Comparison of ENCODE assay signal across 8 cellular contexts in the genomic region with DNA sequence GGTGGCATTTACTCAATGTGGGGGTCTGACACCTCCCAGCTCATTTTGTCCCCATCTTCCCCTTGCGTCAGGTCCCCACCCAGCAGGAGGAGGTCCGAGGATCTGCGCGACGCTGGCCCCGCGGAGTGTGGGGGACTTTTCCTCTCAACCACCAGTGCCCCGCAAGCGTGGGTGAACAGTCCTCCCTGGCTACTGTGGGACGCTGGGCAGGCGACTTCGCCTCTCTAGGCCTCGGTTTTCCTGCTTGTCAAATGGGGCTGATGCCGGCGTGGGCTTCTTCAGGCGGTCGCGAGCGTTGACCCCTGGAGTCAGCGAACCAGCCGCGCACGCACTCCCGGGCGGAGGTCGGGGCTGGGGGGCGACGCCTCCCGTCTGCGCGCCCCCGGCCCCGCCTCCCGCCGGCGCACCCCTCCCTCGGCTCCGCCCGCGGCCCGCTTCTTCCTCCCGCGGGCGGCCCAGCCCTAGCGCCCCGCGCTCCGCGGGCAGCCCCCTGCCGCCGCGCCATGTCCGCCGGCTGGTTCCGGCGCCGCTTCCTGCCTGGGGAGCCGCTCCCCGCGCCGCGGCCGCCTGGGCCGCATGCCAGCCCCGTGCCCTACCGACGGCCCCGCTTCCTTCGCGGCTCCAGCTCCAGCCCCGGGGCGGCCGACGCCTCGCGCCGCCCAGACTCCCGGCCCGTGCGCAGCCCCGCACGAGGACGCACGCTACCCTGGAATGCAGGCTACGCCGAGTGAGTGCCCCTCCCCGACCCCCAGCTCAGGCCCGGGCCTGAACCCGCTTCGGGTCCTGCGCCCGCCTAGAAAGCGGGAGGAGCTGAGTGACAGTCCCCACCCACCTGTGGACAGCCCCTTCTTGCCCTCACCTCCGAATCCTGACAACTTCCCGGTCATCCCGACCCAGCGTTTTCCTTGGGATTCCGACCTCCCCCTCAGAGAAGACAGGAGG. TPM values are rescaled to one million over a fixed set of nuclear protein-coding genes. Genes with fewer than 3 reads are reported as not detected.
A peak's percentile ranks its signal among the peaks of the same experiment; 100 is the strongest.
DNase-seq lines count a peak whose midpoint lies in the region; ATAC-seq and TF ChIP-seq lines count a peak whose summit lies in the region.

A gene with protein sequence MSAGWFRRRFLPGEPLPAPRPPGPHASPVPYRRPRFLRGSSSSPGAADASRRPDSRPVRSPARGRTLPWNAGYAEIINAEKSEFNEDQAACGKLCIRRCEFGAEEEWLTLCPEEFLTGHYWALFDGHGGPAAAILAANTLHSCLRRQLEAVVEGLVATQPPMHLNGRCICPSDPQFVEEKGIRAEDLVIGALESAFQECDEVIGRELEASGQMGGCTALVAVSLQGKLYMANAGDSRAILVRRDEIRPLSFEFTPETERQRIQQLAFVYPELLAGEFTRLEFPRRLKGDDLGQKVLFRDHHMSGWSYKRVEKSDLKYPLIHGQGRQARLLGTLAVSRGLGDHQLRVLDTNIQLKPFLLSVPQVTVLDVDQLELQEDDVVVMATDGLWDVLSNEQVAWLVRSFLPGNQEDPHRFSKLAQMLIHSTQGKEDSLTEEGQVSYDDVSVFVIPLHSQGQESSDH (plus strand): TSS at position 438 of the 942 bp plus-strand sequence. CDS start 66 bp downstream, at position 504.

- CTCF ChIA-PET in activated CD4-positive, alpha-beta memory T cell treated with anti-CD3 and anti-CD28 coated beads, Interleukin-2, amount 10 ng/mL, durations not matched to agents 7 days and 5 days (lab: Charles Lee): interaction anchor here (1.0 to 5.2 kb wide), 8 partner anchors 7 to 94 kb away, joined by 3 to 31 read pairs (median 5); a partner anchor contains a TSS

- peaks cover 24 to 49% (median 33%) of the 10 kb centered on the region in 4 donors for H3K4me1 ChIP-seq in stomach

- H3K27ac Mint-ChIP-seq in activated CD4-positive, alpha-beta memory T cell treated with anti-CD3 and anti-CD28 coated beads, Interleukin-2, amount 10 ng/mL, durations not matched to agents 7 days and 5 days: peak within 1 kb of the TSS; percentile 91
- H3K27ac Mint-ChIP-seq in effector memory CD8-positive, alpha-beta T cell: peak within 1 kb of the TSS; percentile 92 to 94
- H3K27ac Mint-ChIP-seq in memory B cell: peak within 1 kb of the TSS; percentile 88

- WGBS in stomach, 5 donors: 1 to 4% (median 2%) methylated on average over 34 to 97 of the region's 98 CpGs

- peak within 1 kb of the TSS; percentile 89 for H3K4me3 Mint-ChIP-seq in activated CD4-positive, alpha-beta memory T cell treated with anti-CD3 and anti-CD28 coated beads, Interleukin-2, amount 10 ng/mL, durations not matched to agents 7 days and 5 days
- H3K4me3 Mint-ChIP-seq in effector memory CD8-positive, alpha-beta T cell: peak within 1 kb of the TSS; percentile 82 to 91
- H3K4me3 Mint-ChIP-seq in memory B cell: peak within 1 kb of the TSS; percentile 86

- peaks cover 76% of the 10 kb centered on the region for H3K4me1 Mint-ChIP-seq in activated CD4-positive, alpha-beta memory T cell treated with anti-CD3 and anti-CD28 coated beads, Interleukin-2, amount 10 ng/mL, durations not matched to agents 7 days and 5 days
- peaks cover 62 to 68% of the 10 kb centered on the region in 2 donors for H3K4me1 Mint-ChIP-seq in effector memory CD8-positive, alpha-beta T cell (ENCODE audit: low read depth in 2 of 2)
- peaks cover 53% of the 10 kb centered on the region for H3K4me1 Mint-ChIP-seq in memory B cell

- peak within 1 kb of the TSS; percentile 71 to 93 (median 89) for H3K27ac ChIP-seq in stomach

- intact Hi-C loops in stomach (cut with DNase I; ENCODE audit: low total_unique reads): no loop called here

- peak; percentile 74 for ATAC-seq in effector memory CD8-positive, alpha-beta T cell (replicated peaks)
- peak; percentile 61 for ATAC-seq in memory B cell (ENCODE audit: low read depth)

- no peak for TF ChIP-seq POLR2A in stomach (IDR thresholded peaks at IDR 0.05)

- H3K9me3 Mint-ChIP-seq in activated CD4-positive, alpha-beta memory T cell treated with anti-CD3 and anti-CD28 coated beads, Interleukin-2, amount 10 ng/mL, durations not matched to agents 7 days and 5 days: no peaks in the 10 kb centered on the region
- H3K9me3 Mint-ChIP-seq in effector memory CD8-positive, alpha-beta T cell: no peaks in the 10 kb centered on the region
- no peaks in the 10 kb centered on the region for H3K9me3 Mint-ChIP-seq in memory B cell

- H3K36me3 Mint-ChIP-seq in activated CD4-positive, alpha-beta memory T cell treated with anti-CD3 and anti-CD28 coated beads, Interleukin-2, amount 10 ng/mL, durations not matched to agents 7 days and 5 days (ENCODE audit: low read depth): peaks cover 66% of the 10 kb centered on the region
- H3K36me3 Mint-ChIP-seq in effector memory CD8-positive, alpha-beta T cell (ENCODE audit: insufficient read depth): peaks cover 37% of the 10 kb centered on the region
- peaks cover 19% of the 10 kb centered on the region for H3K36me3 Mint-ChIP-seq in memory B cell

- TF ChIP-seq EP300 in stomach (IDR thresholded peaks at IDR 0.05): no peak

- peak within 1 kb of the TSS; percentile 59 to 65 (median 62) for H3K4me3 ChIP-seq in stomach

- H3K27me3 Mint-ChIP-seq in activated CD4-positive, alpha-beta memory T cell treated with anti-CD3 and anti-CD28 coated beads, Interleukin-2, amount 10 ng/mL, durations not matched to agents 7 days and 5 days: no peaks in the 10 kb centered on the region
- H3K27me3 Mint-ChIP-seq in effector memory CD8-positive, alpha-beta T cell: no peaks in the 10 kb centered on the region
- no peaks in the 10 kb centered on the region for H3K27me3 Mint-ChIP-seq in memory B cell

- no peaks in the 10 kb centered on the region for H3K9me3 ChIP-seq in stomach

- POLR2A ChIA-PET in activated CD4-positive, alpha-beta memory T cell treated with anti-CD3 and anti-CD28 coated beads, Interleukin-2, amount 10 ng/mL, durations not matched to agents 7 days and 5 days (lab: Charles Lee): interaction anchor here (0.7 to 21.6 kb wide), 8 partner anchors 4 to 34 kb away, joined by 3 to 1001 read pairs (median 11); a partner anchor contains a TSS

- TF ChIP-seq CTCF in GM10266 (IDR thresholded peaks at IDR 0.05; ENCODE audit: control insufficient read depth, insufficient read depth, low read depth, missing control alignments) (no peak), stomach (IDR thresholded peaks at IDR 0.05) (no peak)

- H3K27me3 ChIP-seq in stomach: no peaks in the 10 kb centered on the region

- DNase-seq in GM10266 (ENCODE audit: extremely low spot score) (peak; percentile 81), HuH-7 (ENCODE audit: low spot score) (peak; percentile 76), memory B cell (ENCODE audit: low spot score in 2 of 2) (peak in 1 of 2 donors; percentile 47), stomach (peak; percentile 58), HPDE6-E6E7 (ENCODE audit: extremely low spot score) (no peak), OCI-M2 (lab: John Stamatoyannopoulos, UW; ENCODE audit: unreplicated experiment) (no peak)
- peak; percentile 69 for DNase-seq in activated CD4-positive, alpha-beta memory T cell treated with anti-CD3 and anti-CD28 coated beads, Interleukin-2, amount 10 ng/mL, durations not matched to agents 7 days and 5 days
- peak; percentile 62 to 72 (median 63) for DNase-seq in effector memory CD8-positive, alpha-beta T cell

- peaks cover 0 to 32% (median 29%) of the 10 kb centered on the region in 4 donors for H3K36me3 ChIP-seq in stomach

RNA-seq across cellular contexts. Expression of the gene that starts here (rescaled TPM):
- total RNA-seq in activated CD4-positive, alpha-beta memory T cell treated with anti-CD3 and anti-CD28 coated beads, Interleukin-2, amount 10 ng/mL, durations not matched to agents 7 days and 5 days: 100 to 1,000 TPM; 123 to 124 TPM
- total RNA-seq in stomach: 10 to 100 TPM in 3 of 5 donors, 1 to 10 TPM in 2; 7.9 to 44.9 (median 11.0) TPM
- 10 to 100 TPM; 16.4 to 25.7 (median 19.8) TPM for polyA plus RNA-seq in stomach

Comparison
In these comparisons a context has a peak if more than half of its experiments do, and no peak if none do; other contexts are left out.
1. DNase-seq: peak in GM10266 (single experiment), HuH-7 (single experiment), activated CD4-positive, alpha-beta memory T cell treated with anti-CD3 and anti-CD28 coated beads, Interleukin-2, amount 10 ng/mL, durations not matched to agents 7 days and 5 days (single experiment), effector memory CD8-positive, alpha-beta T cell (3 of 3) and stomach (single experiment); none in HPDE6-E6E7 (single experiment) and OCI-M2 (single experiment).
2. Peak in every context shown above with its lines, with median percentiles within 50 percentile points of each other: H3K27ac Mint-ChIP-seq and H3K4me3 Mint-ChIP-seq.